ENCODE assay signal across 8 cellular contexts in genomic region chr4:76781698-76782595, GRCh38.
A peak's percentile ranks its signal among the peaks of the same experiment; 100 is the strongest.
DNase-seq lines count a peak whose midpoint lies in the region; ATAC-seq, FAIRE-seq and TF ChIP-seq lines count a peak whose summit lies in the region.

No MANE protein-coding gene starts in this region.

- H3K9me3 Mint-ChIP-seq in Calu3 (ENCODE audit: low read depth, unreplicated experiment), result no peaks in the 10 kb centered on the region
- H3K9me3 Mint-ChIP-seq in activated T-helper 2 cell treated with anti-CD3 and anti-CD28 coated beads, Interferon-gamma antibody, Interleukin-2, Interleukin-4, amounts not matched to agents 10 μg/mL and 5 μg/mL and 100 μg/mL, durations not matched to agents 14 hours and 24 hours and 36 hours, result no peaks in the 10 kb centered on the region
- no peaks in the 10 kb centered on the region for H3K9me3 Mint-ChIP-seq in activated CD8-positive, alpha-beta memory T cell treated with anti-CD3 and anti-CD28 coated beads, Interleukin-2, amount 10 ng/mL, durations not matched to agents 7 days and 5 days (ENCODE audit: low read depth)

- SMC1A ChIA-PET in GM12878 (lab: Charles Lee; ENCODE audit: uncharacterized antibody, unreplicated experiment), result no interaction called here

- H3K9ac ChIP-seq in GM12878 (ENCODE audit: control insufficient read depth, insufficient read depth, low read length), result no peak overlapping the region; the same call in 1 of the 2 replicates

- no peaks in the 10 kb centered on the region for H4K20me1 ChIP-seq in GM12878 (ENCODE audit: control insufficient read depth, insufficient read depth)
- no peaks in the 10 kb centered on the region for H4K20me1 ChIP-seq in osteoblast (ENCODE audit: insufficient read depth, low read length)

- H3K27ac ChIP-seq in GM12878 (ENCODE audit: control insufficient read depth, insufficient read depth), result peak overlapping the region; percentile 76
- H3K27ac ChIP-seq in osteoblast (ENCODE audit: low read depth, low read length), result peak overlapping the region; percentile 98

- H3K4me1 ChIP-seq in GM12878 (ENCODE audit: control insufficient read depth, insufficient read depth, low read length) (peaks cover 16% of the 10 kb centered on the region), osteoblast (ENCODE audit: insufficient read depth, low read length) (peaks cover 35% of the 10 kb centered on the region)

- TF ChIP-seq EP300 in GM12878 (IDR thresholded peaks at IDR 0.05; ENCODE audit: borderline replicate concordance in 1 of 2, control insufficient read depth in 1 of 2, low read depth in 2 of 2, low read length in 2 of 2), result no peak

- H3K27me3 ChIP-seq in GM12878 (replicated peaks in 1 of 2; ENCODE audit: control insufficient read depth in 2 of 2, insufficient read depth in 2 of 2, low read length in 1 of 2) (no peaks in the 10 kb centered on the region; a peak in 1 of 4 replicates), osteoblast (ENCODE audit: insufficient read depth, low read length) (no peaks in the 10 kb centered on the region)

- CTCF ChIA-PET in GM12878 (lab: Yijun Ruan, JAX), result interaction anchor here (0.6 to 1.7 kb wide), 2 partner anchors 261 to 1782 kb away, joined by 4 read pairs; no protein-coding TSS in a partner anchor
- CTCF ChIA-PET in Calu3 (lab: Charles Lee), result no interaction called here
- CTCF ChIA-PET in activated CD8-positive, alpha-beta memory T cell treated with anti-CD3 and anti-CD28 coated beads, Interleukin-2, amount 10 ng/mL, durations not matched to agents 7 days and 5 days (lab: Charles Lee), result no interaction called here

- RAD21 ChIA-PET in GM12878 (lab: Charles Lee; ENCODE audit: unreplicated experiment), result no interaction called here

- peak; percentile 83 for ATAC-seq in GM18498 (IDR thresholded peaks at IDR 0.05; ENCODE audit: unreplicated experiment)
- ATAC-seq in HG03521 (IDR thresholded peaks at IDR 0.05; ENCODE audit: unreplicated experiment), result peak; percentile 76
- peak; percentile 66 for ATAC-seq in GM12878
- no peak for ATAC-seq in activated CD8-positive, alpha-beta memory T cell treated with anti-CD3 and anti-CD28 coated beads, Interleukin-2, amount 10 ng/mL, durations not matched to agents 7 days and 5 days

- no peak overlapping the region for H3K4me3 Mint-ChIP-seq in Calu3 (ENCODE audit: low read depth, unreplicated experiment)
- H3K4me3 Mint-ChIP-seq in activated T-helper 2 cell treated with anti-CD3 and anti-CD28 coated beads, Interferon-gamma antibody, Interleukin-2, Interleukin-4, amounts not matched to agents 10 μg/mL and 5 μg/mL and 100 μg/mL, durations not matched to agents 14 hours and 24 hours and 36 hours (ENCODE audit: low read depth), result no peak overlapping the region
- H3K4me3 Mint-ChIP-seq in activated CD8-positive, alpha-beta memory T cell treated with anti-CD3 and anti-CD28 coated beads, Interleukin-2, amount 10 ng/mL, durations not matched to agents 7 days and 5 days, result no peak overlapping the region

- in situ Hi-C loops in GM12878 (cut with MboI), result no loop called here

- peaks cover 53% of the 10 kb centered on the region for H3K36me3 Mint-ChIP-seq in Calu3 (ENCODE audit: insufficient read depth, unreplicated experiment)
- H3K36me3 Mint-ChIP-seq in activated T-helper 2 cell treated with anti-CD3 and anti-CD28 coated beads, Interferon-gamma antibody, Interleukin-2, Interleukin-4, amounts not matched to agents 10 μg/mL and 5 μg/mL and 100 μg/mL, durations not matched to agents 14 hours and 24 hours and 36 hours (ENCODE audit: low read depth), result no peaks in the 10 kb centered on the region
- peaks cover 7% of the 10 kb centered on the region for H3K36me3 Mint-ChIP-seq in activated CD8-positive, alpha-beta memory T cell treated with anti-CD3 and anti-CD28 coated beads, Interleukin-2, amount 10 ng/mL, durations not matched to agents 7 days and 5 days

- FAIRE-seq in GM12878 (lab: Jason Lieb, UNC), result no peak

- TF ChIP-seq RAD21 in GM12878 (IDR thresholded peaks at IDR 0.05; ENCODE audit: insufficient read depth, low read depth, low read length), result no peak

- H3K4me1 Mint-ChIP-seq in Calu3 (ENCODE audit: low read depth, unreplicated experiment), result no peaks in the 10 kb centered on the region
- H3K4me1 Mint-ChIP-seq in activated T-helper 2 cell treated with anti-CD3 and anti-CD28 coated beads, Interferon-gamma antibody, Interleukin-2, Interleukin-4, amounts not matched to agents 10 μg/mL and 5 μg/mL and 100 μg/mL, durations not matched to agents 14 hours and 24 hours and 36 hours (ENCODE audit: low read depth), result peaks cover 3% of the 10 kb centered on the region
- peaks cover 10% of the 10 kb centered on the region for H3K4me1 Mint-ChIP-seq in activated CD8-positive, alpha-beta memory T cell treated with anti-CD3 and anti-CD28 coated beads, Interleukin-2, amount 10 ng/mL, durations not matched to agents 7 days and 5 days

- H3K36me3 ChIP-seq in GM12878 (ENCODE audit: control insufficient read depth in 2 of 2, insufficient read depth in 2 of 2, low read length in 1 of 2) (no peaks in the 10 kb centered on the region), osteoblast (ENCODE audit: insufficient read depth, low read length) (peaks cover 12% of the 10 kb centered on the region)

- POLR2A ChIA-PET in GM12878 (lab: Charles Lee), result no interaction called here

- 43% methylated on average over 7 of the region's 7 CpGs for WGBS in GM12878 (ENCODE audit: insufficient coverage, insufficient replicate concordance, low lambda C conversion rate, missing lambda C conversion rate)

- H3K4me2 ChIP-seq in GM12878 (ENCODE audit: control insufficient read depth, insufficient read depth) (peak overlapping the region; percentile 47), osteoblast (ENCODE audit: insufficient read depth, low read length) (peak overlapping the region; percentile 83)

- H3K27ac Mint-ChIP-seq in Calu3 (ENCODE audit: unreplicated experiment), result no peak overlapping the region
- H3K27ac Mint-ChIP-seq in activated T-helper 2 cell treated with anti-CD3 and anti-CD28 coated beads, Interferon-gamma antibody, Interleukin-2, Interleukin-4, amounts not matched to agents 10 μg/mL and 5 μg/mL and 100 μg/mL, durations not matched to agents 14 hours and 24 hours and 36 hours, result no peak overlapping the region
- H3K27ac Mint-ChIP-seq in activated CD8-positive, alpha-beta memory T cell treated with anti-CD3 and anti-CD28 coated beads, Interleukin-2, amount 10 ng/mL, durations not matched to agents 7 days and 5 days, result no peak overlapping the region

- no peak for TF ChIP-seq POLR2A in GM12878 (IDR thresholded peaks at IDR 0.05; ENCODE audit: low read depth, low read length)

- intact Hi-C loops in GM12878 (cut with micrococcal nuclease; ENCODE audit: unreplicated experiment) (loop anchor here (10.0 kb wide), 1 partner anchor 163 kb away; the partner anchor contains the start of gene SEPTIN11), Calu3 (cut with micrococcal nuclease; ENCODE audit: unreplicated experiment) (loop anchor here (10.0 kb wide), 1 partner anchor 173 kb away; no protein-coding TSS in a partner anchor)
- intact Hi-C loops in activated T-helper 2 cell treated with anti-CD3 and anti-CD28 coated beads, Interferon-gamma antibody, Interleukin-2, Interleukin-4, amounts not matched to agents 10 μg/mL and 5 μg/mL and 100 μg/mL, durations not matched to agents 14 hours and 24 hours and 36 hours (cut with micrococcal nuclease), result no loop called here

- H3K9me3 ChIP-seq in GM12878 (replicated peaks; ENCODE audit: control insufficient read depth, insufficient read depth, low read length) (no peaks in the 10 kb centered on the region; the same call in 2 of the 3 replicates), osteoblast (ENCODE audit: low read depth, low read length) (no peaks in the 10 kb centered on the region)

- no peaks in the 10 kb centered on the region for H3K27me3 Mint-ChIP-seq in Calu3 (ENCODE audit: unreplicated experiment)
- H3K27me3 Mint-ChIP-seq in activated T-helper 2 cell treated with anti-CD3 and anti-CD28 coated beads, Interferon-gamma antibody, Interleukin-2, Interleukin-4, amounts not matched to agents 10 μg/mL and 5 μg/mL and 100 μg/mL, durations not matched to agents 14 hours and 24 hours and 36 hours (ENCODE audit: low read depth), result peaks cover 3% of the 10 kb centered on the region
- H3K27me3 Mint-ChIP-seq in activated CD8-positive, alpha-beta memory T cell treated with anti-CD3 and anti-CD28 coated beads, Interleukin-2, amount 10 ng/mL, durations not matched to agents 7 days and 5 days, result peaks cover 24% of the 10 kb centered on the region

- no peak for TF ChIP-seq CTCF in GM12878 (IDR thresholded peaks at IDR 0.05 in 2 of 3, conservative IDR thresholded peaks at IDR 0.05 in 1 of 3; ENCODE audit: control insufficient read depth in 2 of 3, extremely low read depth in 1 of 3, insufficient read depth in 1 of 3, low read depth in 3 of 3, low read length in 3 of 3)
- TF ChIP-seq CTCF in osteoblast (IDR thresholded peaks at IDR 0.05; ENCODE audit: extremely low read depth, low read depth, low read length), result no peak
- no peak for TF ChIP-seq CTCF in Calu3 (IDR thresholded peaks at IDR 0.05; ENCODE audit: unreplicated experiment)

- H2AFZ ChIP-seq in GM12878 (ENCODE audit: control insufficient read depth, low read depth, low read length) (peak overlapping the region; percentile 59), osteoblast (ENCODE audit: low read length) (no peak overlapping the region)

- DNase-seq in GM12878 (ENCODE audit: low read depth, low spot score), result peak; percentile 76
- peak; percentile 82 for DNase-seq in osteoblast (ENCODE audit: insufficient read length, low spot score, missing footprints)
- no peak for DNase-seq in Calu3
- DNase-seq in 8988T, result no peak
- no peak for DNase-seq in activated T-helper 2 cell treated with anti-CD3 and anti-CD28 coated beads, Interferon-gamma antibody, Interleukin-2, Interleukin-4, amounts not matched to agents 10 μg/mL and 5 μg/mL and 100 μg/mL, durations not matched to agents 14 hours and 24 hours and 36 hours (ENCODE audit: low spot score)
- DNase-seq in activated CD8-positive, alpha-beta memory T cell treated with anti-CD3 and anti-CD28 coated beads, Interleukin-2, amount 10 ng/mL, durations not matched to agents 7 days and 5 days, result no peak

- H3K4me3 ChIP-seq in GM12878 (no peak overlapping the region), osteoblast (ENCODE audit: insufficient read depth, low read length) (peak overlapping the region; percentile 62)

- BruUV-seq in GM12878 (replicated peaks; lab: Mats Ljungman, UMichigan) (no TSS peak), Calu3 (replicated peaks; lab: Mats Ljungman, UMichigan) (no TSS peak)

- H3K79me2 ChIP-seq in GM12878 (ENCODE audit: control insufficient read depth, insufficient read depth, low read length) (no peaks in the 10 kb centered on the region), osteoblast (ENCODE audit: insufficient read depth, low read length) (peaks cover 13% of the 10 kb centered on the region)

TF ChIP-seq in GM12878, 131 proteins besides CTCF, POLR2A, EP300 and RAD21 (continues in another document):
- TF ChIP-seq CREM (IDR thresholded peaks at IDR 0.05; ENCODE audit: low read depth) (peak; percentile 28; the same call in 1 of the 2 replicates), CBX5 (IDR thresholded peaks at IDR 0.05; ENCODE audit: low read depth) (0 out of 2 replicates have a peak, but pooled peaks have one; percentile 66), RUNX3 (IDR thresholded peaks at IDR 0.05; ENCODE audit: low read length) (peak; percentile 97), POU2F2 (IDR thresholded peaks at IDR 0.05; ENCODE audit: borderline replicate concordance, low read depth, low read length) (0 out of 3 replicates have a peak, but pooled peaks have one; percentile 12), WRNIP1 (IDR thresholded peaks at IDR 0.05; ENCODE audit: borderline replicate concordance, low read depth, low read length) (no peak)

Comparison
In these comparisons a context has a peak if more than half of its experiments do, and no peak if none do; other contexts are left out.
1. DNase-seq: peak in GM12878 (single experiment) and osteoblast (single experiment); none in Calu3 (single experiment), 8988T (single experiment), activated T-helper 2 cell treated with anti-CD3 and anti-CD28 coated beads, Interferon-gamma antibody, Interleukin-2, Interleukin-4, amounts not matched to agents 10 μg/mL and 5 μg/mL and 100 μg/mL, durations not matched to agents 14 hours and 24 hours and 36 hours (single experiment) and activated CD8-positive, alpha-beta memory T cell treated with anti-CD3 and anti-CD28 coated beads, Interleukin-2, amount 10 ng/mL, durations not matched to agents 7 days and 5 days (single experiment).